Comparison of ENCODE assay signal across 14 cellular contexts in the genomic region with DNA sequence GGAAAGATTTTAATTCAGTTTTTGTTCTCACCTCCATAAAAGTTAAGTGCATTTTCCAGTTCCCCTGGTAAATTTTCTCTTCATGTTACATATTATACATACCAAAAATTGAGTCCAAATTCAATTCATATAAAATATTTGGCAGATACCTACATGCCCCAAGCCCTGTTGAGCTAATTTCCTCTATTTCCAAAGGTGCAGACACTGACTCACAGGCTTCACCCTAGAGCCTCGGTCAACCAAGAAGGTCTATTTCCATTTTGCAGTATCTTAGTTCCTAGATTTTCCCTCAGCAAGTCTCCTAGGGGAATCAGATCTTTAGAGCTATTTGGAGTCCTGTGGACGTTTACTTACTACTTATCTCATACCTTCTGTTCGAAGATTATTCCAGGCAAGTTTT.
A peak's percentile ranks its signal among the peaks of the same experiment; 100 is the strongest.
DNase-seq lines count a peak whose midpoint lies in the region; ATAC-seq, FAIRE-seq and TF ChIP-seq lines count a peak whose summit lies in the region.
"Had no signal": no experiment of that assay in that cellular context is flagged by ENCODE, and none has a peak within 500 bp of the region (broad histone marks: within the 10 kb centered on the region; RNA-seq: fewer than 3 reads in every experiment).

No MANE protein-coding gene starts in this region.

- H3K27ac ChIP-seq in RWPE1 = no peak overlapping the region
- H3K27ac ChIP-seq: pancreas, vagina had no signal

- H3K27me3 Mint-ChIP-seq in natural killer cell treated with Interleukin-12 subunit alpha and Interleukin-12 subunit beta and Interleukin-15 and Interleukin-18, amount 100 ng/mL, for 72 hours = no peaks in the 10 kb centered on the region
- H3K27me3 Mint-ChIP-seq in natural killer cell (ENCODE audit: low read depth in 2 of 2) = no peaks in the 10 kb centered on the region

- FAIRE-seq in urothelium cell line (lab: Jason Lieb, UNC) = no peak
- FAIRE-seq: pancreas had no signal

- no peaks in the 10 kb centered on the region for H3K9me3 Mint-ChIP-seq in natural killer cell treated with Interleukin-12 subunit alpha and Interleukin-12 subunit beta and Interleukin-15 and Interleukin-18, amount 100 ng/mL, for 72 hours
- H3K9me3 Mint-ChIP-seq in natural killer cell = no peaks in the 10 kb centered on the region

- peaks cover 10% of the 10 kb centered on the region for H3K36me3 Mint-ChIP-seq in natural killer cell treated with Interleukin-12 subunit alpha and Interleukin-12 subunit beta and Interleukin-15 and Interleukin-18, amount 100 ng/mL, for 72 hours
- H3K36me3 Mint-ChIP-seq in natural killer cell = no peaks in the 10 kb centered on the region

- no peak for DNase-seq in natural killer cell treated with Interleukin-12 subunit alpha and Interleukin-12 subunit beta and Interleukin-15 and Interleukin-18, amount 100 ng/mL, for 72 hours (ENCODE audit: low spot score)
- DNase-seq in natural killer cell (no peak), RWPE1 (ENCODE audit: low spot score) (peak; percentile 57), urothelium cell line (ENCODE audit: low spot score) (peak; percentile 37), DMS 273 treated with DMSO at 0.1 percent for 48 hours (lab: John Stamatoyannopoulos, UW) (no peak), NCI-H1092 treated with DMSO at 0.1 percent for 48 hours (lab: John Stamatoyannopoulos, UW) (no peak), GOT3 (lab: John Stamatoyannopoulos, UW) (no peak)
- DNase-seq: caudate nucleus, mucosa of descending colon, NCI-H2081 treated with DMSO at 0.1 percent for 48 hours, pancreas, RPMI8226 had no signal

- TF ChIP-seq CTCF in natural killer cell (IDR thresholded peaks at IDR 0.05) (no peak), RWPE1 (conservative IDR thresholded peaks at IDR 0.05; ENCODE audit: low read depth) (no peak)

- peaks cover 41 to 51% of the 10 kb centered on the region in 2 donors for H3K4me1 Mint-ChIP-seq in natural killer cell treated with Interleukin-12 subunit alpha and Interleukin-12 subunit beta and Interleukin-15 and Interleukin-18, amount 100 ng/mL, for 72 hours (ENCODE audit: low read depth in 2 of 2)
- peaks cover 5 to 28% of the 10 kb centered on the region in 2 donors for H3K4me1 Mint-ChIP-seq in natural killer cell

- ATAC-seq in natural killer cell treated with Interleukin-12 subunit alpha and Interleukin-12 subunit beta and Interleukin-15 and Interleukin-18, amount 100 ng/mL, for 72 hours = no peak
- ATAC-seq in natural killer cell = no peak
- ATAC-seq in esophagus mucosa = peak; percentile 63
- ATAC-seq: mucosa of descending colon, pancreas had no signal

- POLR2A ChIA-PET in RWPE1 (lab: Yijun Ruan, JAX; ENCODE audit: low non-redundant PET) = no interaction called here

- peak overlapping the region; percentile 89 to 94 for H3K27ac Mint-ChIP-seq in natural killer cell treated with Interleukin-12 subunit alpha and Interleukin-12 subunit beta and Interleukin-15 and Interleukin-18, amount 100 ng/mL, for 72 hours
- H3K27ac Mint-ChIP-seq in natural killer cell = peak overlapping the region in 1 of 2 donors; percentile 73

- CTCF ChIA-PET in RWPE1 (lab: Yijun Ruan, JAX) = interaction anchor here (0.6 to 1.0 kb wide), 2 partner anchors 17 to 128 kb away, joined by 3 read pairs; no protein-coding TSS in a partner anchor

- peak overlapping the region; percentile 75 for H3K4me3 Mint-ChIP-seq in natural killer cell treated with Interleukin-12 subunit alpha and Interleukin-12 subunit beta and Interleukin-15 and Interleukin-18, amount 100 ng/mL, for 72 hours
- H3K4me3 Mint-ChIP-seq in natural killer cell = no peak overlapping the region

- intact Hi-C loops in natural killer cell (cut with micrococcal nuclease) = no loop called here

Comparison
In these comparisons a context has a peak if more than half of its experiments do, and no peak if none do; other contexts are left out.
1. DNase-seq: peak in RWPE1 (single experiment) and urothelium cell line (single experiment); none in natural killer cell treated with Interleukin-12 subunit alpha and Interleukin-12 subunit beta and Interleukin-15 and Interleukin-18, amount 100 ng/mL, for 72 hours (single experiment), natural killer cell (single experiment), DMS 273 treated with DMSO at 0.1 percent for 48 hours (single experiment), NCI-H1092 treated with DMSO at 0.1 percent for 48 hours (single experiment) and GOT3 (single experiment).